11 cellular contexts compared by ENCODE assay signal in genomic region chr6:62288562-62288961, GRCh38. TPM values are rescaled to one million over a fixed set of nuclear protein-coding genes. Genes with fewer than 3 reads are reported as not detected.
"Had no signal": no experiment of that assay in that cellular context is flagged by ENCODE, and none has a peak within 500 bp of the region (broad histone marks: within the 10 kb centered on the region; RNA-seq: fewer than 3 reads in every experiment).

No MANE protein-coding gene starts in this region.

- FAIRE-seq: H1, H54 had no signal

- DNase-seq: GM23248, GOT3, H7, H9, HCEC 1CT, HFFc6 had no signal

- ATAC-seq: GM23338, HCT116 had no signal

RNA-seq across cellular contexts. Expression of gene KHDRBS2, which starts 2.5 kb away (rescaled TPM):
- total RNA-seq: GM23248, H4, HFFc6 had no signal
